16 cellular contexts compared by ENCODE assay signal in genomic region chr6:151677427-151677826, GRCh38.
DNase-seq lines count a peak whose midpoint lies in the region; ATAC-seq and TF ChIP-seq lines count a peak whose summit lies in the region.
"Had no signal": no experiment of that assay in that cellular context is flagged by ENCODE, and none has a peak within 500 bp of the region (broad histone marks: within the 10 kb centered on the region; RNA-seq: fewer than 3 reads in every experiment).

No MANE protein-coding gene starts in this region.

- CTCF ChIA-PET in PC-3 (lab: Charles Lee): no interaction called here

- 0 out of 2 replicates have a peak, but pooled peaks have one; percentile 31 for ATAC-seq in PC-3
- peak; percentile 73 for ATAC-seq in esophagus mucosa
- ATAC-seq in right lobe of liver: peak; percentile 48 to 67 (median 62)
- no peak for ATAC-seq in GM19351 (IDR thresholded peaks at IDR 0.05; ENCODE audit: unreplicated experiment)

- H3K27me3 ChIP-seq in PC-3 (ENCODE audit: low read length) (no peaks in the 10 kb centered on the region), right lobe of liver (no peaks in the 10 kb centered on the region)
- H3K27me3 ChIP-seq: BE2C had no signal

- no peaks in the 10 kb centered on the region for H4K20me1 ChIP-seq in PC-3 (ENCODE audit: low read length)

- H3K36me3 ChIP-seq in PC-3 (ENCODE audit: low read depth, low read length) (no peaks in the 10 kb centered on the region), right lobe of liver (no peaks in the 10 kb centered on the region)
- H3K36me3 ChIP-seq: BE2C had no signal

- TF ChIP-seq CTCF in PC-3 (conservative IDR thresholded peaks at IDR 0.05; ENCODE audit: low read depth, low read length) (no peak), right lobe of liver (IDR thresholded peaks at IDR 0.05) (no peak)

- H3K4me1 ChIP-seq in PC-3 (ENCODE audit: insufficient read depth, low read length): peaks cover 7% of the 10 kb centered on the region; the same call in 1 of the 2 replicates
- H3K4me1 ChIP-seq in right lobe of liver: peaks cover 0 to 43% (median 13%) of the 10 kb centered on the region in 4 donors
- H3K4me1 ChIP-seq: BE2C had no signal

- H2AFZ ChIP-seq in PC-3 (ENCODE audit: low read length): no peak overlapping the region

- BruUV-seq in PC-3 (replicated peaks; lab: Mats Ljungman, UMichigan): no TSS peak

- POLR2A ChIA-PET in PC-3 (lab: Charles Lee; ENCODE audit: unreplicated experiment): no interaction called here

- no peak overlapping the region for H3K9ac ChIP-seq in PC-3 (ENCODE audit: low read length)

- H3K4me2 ChIP-seq in PC-3 (ENCODE audit: low read length): no peak overlapping the region

- WGBS in right lobe of liver (ENCODE audit: insufficient coverage, low coverage, low lambda C conversion rate, missing lambda C conversion rate): 26% methylated on average over 6 of the region's 6 CpGs

- TF ChIP-seq POLR2A in right lobe of liver (IDR thresholded peaks at IDR 0.05): no peak

- H3K27ac ChIP-seq in PC-3 (ENCODE audit: low read length) (no peak overlapping the region), right lobe of liver (peak overlapping the region in 2 of 3 donors; percentile 8 to 34)

- no peaks in the 10 kb centered on the region for H3K79me2 ChIP-seq in PC-3 (ENCODE audit: low read length)

- no peaks in the 10 kb centered on the region for H3K9me2 ChIP-seq in PC-3 (replicated peaks; ENCODE audit: low read length)

- DNase-seq in PC-3 (no peak), right lobe of liver (no peak), NCI-H2196 (lab: John Stamatoyannopoulos, UW; ENCODE audit: unreplicated experiment) (no peak), occipital lobe (lab: John Stamatoyannopoulos, UW) (no peak)
- DNase-seq: ACHN; BE2C; C1 segment of cervical spinal cord; CD4-positive, CD25-positive, alpha-beta regulatory T cell; CD8-positive, alpha-beta memory T cell; COR-L47; DMS 273 treated with DMSO at 0.1 percent for 48 hours; DMS79; GDM1; H9 had no signal

- intact Hi-C loops in PC-3 (cut with micrococcal nuclease) (loop anchor here (5.0 kb wide), 3 partner anchors 85 to 680 kb away; no protein-coding TSS in a partner anchor), right lobe of liver (cut with DNase I) (no loop called here)

- H3K4me3 ChIP-seq in PC-3 (ENCODE audit: low read length) (no peak overlapping the region), right lobe of liver (no peak overlapping the region)

- H3F3A ChIP-seq in PC-3 (ENCODE audit: low read length, unreplicated experiment): no peaks in the 10 kb centered on the region

- H3K9me3 ChIP-seq in PC-3 (ENCODE audit: low read length) (no peaks in the 10 kb centered on the region), right lobe of liver (no peaks in the 10 kb centered on the region)
- H3K9me3 ChIP-seq: BE2C had no signal
